In the genomic region with DNA sequence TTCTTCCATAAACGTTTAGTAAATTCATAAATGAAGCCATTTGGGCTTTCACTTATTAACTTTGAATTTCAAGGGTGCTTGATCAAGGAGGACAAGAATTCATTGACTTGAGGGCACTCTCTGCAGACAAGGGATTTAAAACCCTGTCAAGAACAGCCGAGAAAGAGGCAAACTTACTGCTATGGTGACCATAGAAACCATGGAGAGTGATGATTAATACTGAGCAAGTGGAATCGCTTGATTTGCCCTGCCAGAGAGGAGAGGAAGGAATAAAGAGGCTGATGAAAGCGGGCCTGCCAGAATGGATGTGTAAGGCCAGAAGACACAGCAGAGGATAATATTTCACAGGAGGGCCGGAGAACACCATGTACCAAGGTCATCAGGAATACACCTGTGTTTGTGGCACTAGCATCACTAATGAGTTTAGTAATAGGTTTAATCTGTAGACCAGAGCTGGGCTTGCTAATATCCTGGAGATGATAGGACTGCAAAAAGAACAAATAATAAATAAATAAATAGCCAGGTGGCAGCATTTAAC, we compare ENCODE assay signal across 23 cellular contexts.
"Had no signal": no experiment of that assay in that cellular context is flagged by ENCODE, and none has a peak within 500 bp of the region (broad histone marks: within the 10 kb centered on the region; RNA-seq: fewer than 3 reads in every experiment).

No MANE protein-coding gene starts in this region.

- DNase-seq: activated B cell treated with CpG ODN at 0.5 μM for 24 hours; activated CD4-positive, alpha-beta T cell treated with anti-CD3 and anti-CD28 coated beads, Interleukin-2, amount 10 ng/mL, durations not matched to agents 7 days and 5 days; activated CD8-positive, alpha-beta memory T cell treated with anti-CD3 and anti-CD28 coated beads, Interleukin-2, amount 50 U/mL, for 48 hours; activated gamma-delta T cell; activated T-cell treated with anti-CD3 and anti-CD28 coated beads, Interleukin-2, amount 50 U/mL, for 72 hours; amniotic stem cell; brain microvascular endothelial cell; cortex of kidney; effector CD4-positive, alpha-beta T cell; foreskin fibroblast; glutamatergic neuron; hypothalamus; left cardiac atrium; midbrain; pancreas; stimulated activated CD4-positive, alpha-beta T cell treated with anti-CD3 and anti-CD28 coated beads, Interleukin-4, amount 100 ng/mL, for 24 hours; stimulated activated naive CD4-positive, alpha-beta T cell treated with Interleukin-2 at 50 U/mL for 16 hours; substantia nigra; uterus had no signal

- H3K27me3 Mint-ChIP-seq: activated CD4-positive, alpha-beta T cell treated with anti-CD3 and anti-CD28 coated beads, Interleukin-2, amount 10 ng/mL, durations not matched to agents 7 days and 5 days; activated naive CD8-positive, alpha-beta T cell had no signal

- H3K27ac Mint-ChIP-seq: activated B cell treated with CpG ODN at 0.5 μM for 24 hours; activated CD4-positive, alpha-beta T cell treated with anti-CD3 and anti-CD28 coated beads, Interleukin-2, amount 10 ng/mL, durations not matched to agents 7 days and 5 days; activated naive CD8-positive, alpha-beta T cell; activated T-cell treated with anti-CD3 and anti-CD28 coated beads, Interleukin-2, amount 50 U/mL, for 72 hours had no signal

- H3K27ac ChIP-seq: brain microvascular endothelial cell, pancreas, tibial nerve, uterus had no signal

- H3K4me3 ChIP-seq: lung, pancreas, tibial nerve, uterus had no signal

- H3K27me3 ChIP-seq: brain microvascular endothelial cell, pancreas, tibial nerve, uterus had no signal

- H3K4me1 Mint-ChIP-seq: activated B cell treated with CpG ODN at 0.5 μM for 24 hours had no signal

- FAIRE-seq: pancreas, TTC549 had no signal

- H3K4me3 Mint-ChIP-seq: activated B cell treated with CpG ODN at 0.5 μM for 24 hours; activated CD4-positive, alpha-beta T cell treated with anti-CD3 and anti-CD28 coated beads, Interleukin-2, amount 10 ng/mL, durations not matched to agents 7 days and 5 days; activated naive CD8-positive, alpha-beta T cell; activated T-cell treated with anti-CD3 and anti-CD28 coated beads, Interleukin-2, amount 50 U/mL, for 72 hours had no signal

- H3K9me3 ChIP-seq: pancreas, tibial nerve, uterus had no signal

- H3K9me3 Mint-ChIP-seq: activated B cell treated with CpG ODN at 0.5 μM for 24 hours; activated CD4-positive, alpha-beta T cell treated with anti-CD3 and anti-CD28 coated beads, Interleukin-2, amount 10 ng/mL, durations not matched to agents 7 days and 5 days; activated T-cell treated with anti-CD3 and anti-CD28 coated beads, Interleukin-2, amount 50 U/mL, for 72 hours had no signal

- H3K36me3 Mint-ChIP-seq: activated naive CD8-positive, alpha-beta T cell had no signal

- H3K36me3 ChIP-seq: brain microvascular endothelial cell, pancreas, tibial nerve, uterus had no signal

- ATAC-seq: activated T-cell treated with anti-CD3 and anti-CD28 coated beads, Interleukin-2, amount 50 U/mL, for 72 hours; left cardiac atrium had no signal

- H3K4me1 ChIP-seq: pancreas, tibial nerve, uterus had no signal
